ENCODE assay signal across 1 cellular context in genomic region chr1:16163882-16164820, GRCh38.
TF ChIP-seq lines count a peak whose summit lies in the region.

No MANE protein-coding gene starts in this region.

TF ChIP-seq in HepG2, 621 proteins besides CTCF, POLR2A, EP300 and RAD21 (continued from another document and continues in another):
- TF ChIP-seq ZSCAN5A (CRISPR knock-in tag; IDR thresholded peaks at IDR 0.05; ENCODE audit: borderline replicate concordance): no peak
- no peak for TF ChIP-seq SUZ12 (IDR thresholded peaks at IDR 0.05; ENCODE audit: low read depth, low read length)
- TF ChIP-seq MEIS2 (CRISPR knock-in tag; IDR thresholded peaks at IDR 0.05): 0 out of 2 replicates have a peak, but pooled peaks have one; percentile 33
- no peak for TF ChIP-seq TCF12 (IDR thresholded peaks at IDR 0.05)
- no peak for TF ChIP-seq TCF12 (CRISPR knock-in tag; IDR thresholded peaks at IDR 0.05)
- TF ChIP-seq ZNF503 (CRISPR knock-in tag; IDR thresholded peaks at IDR 0.05): peak; percentile 59; the same call in 1 of the 2 replicates
- TF ChIP-seq E2F2 (CRISPR knock-in tag; IDR thresholded peaks at IDR 0.05; ENCODE audit: borderline replicate concordance): 0 out of 2 replicates have a peak, but pooled peaks have one; percentile 33
- TF ChIP-seq ZNF232 (CRISPR knock-in tag; IDR thresholded peaks at IDR 0.05; ENCODE audit: borderline replicate concordance): peak; percentile 64; the same call in 1 of the 2 replicates
- TF ChIP-seq ZBTB26 (CRISPR knock-in tag; IDR thresholded peaks at IDR 0.05; ENCODE audit: borderline replicate concordance): no peak
- no peak for TF ChIP-seq ZNF790 (CRISPR knock-in tag; IDR thresholded peaks at IDR 0.05; ENCODE audit: borderline replicate concordance)
- TF ChIP-seq GTF3A (CRISPR knock-in tag; conservative IDR thresholded peaks at IDR 0.05): no peak
- TF ChIP-seq RXRB (CRISPR knock-in tag; IDR thresholded peaks at IDR 0.05; ENCODE audit: borderline replicate concordance): peak; percentile 73
- TF ChIP-seq NFKBIZ (CRISPR knock-in tag; IDR thresholded peaks at IDR 0.05): no peak
- TF ChIP-seq MIER3 (CRISPR knock-in tag; IDR thresholded peaks at IDR 0.05; ENCODE audit: borderline replicate concordance): peak; percentile 62; the same call in 1 of the 2 replicates
- TF ChIP-seq ZFP62 (CRISPR knock-in tag; IDR thresholded peaks at IDR 0.05): no peak
- no peak for TF ChIP-seq ZNF180 (CRISPR knock-in tag; IDR thresholded peaks at IDR 0.05; ENCODE audit: borderline replicate concordance, low read depth)
- no peak for TF ChIP-seq ZMYM2 (CRISPR knock-in tag; IDR thresholded peaks at IDR 0.05)
- peak; percentile 40; the same call in 1 of the 2 replicates for TF ChIP-seq ZNF292 (CRISPR knock-in tag; IDR thresholded peaks at IDR 0.05; ENCODE audit: borderline replicate concordance, low read depth)
- 0 out of 2 replicates have a peak, but pooled peaks have one; percentile 47 for TF ChIP-seq THAP11 (CRISPR knock-in tag; IDR thresholded peaks at IDR 0.05)
- no peak for TF ChIP-seq NR2F2 (IDR thresholded peaks at IDR 0.05; ENCODE audit: borderline replicate concordance, low read depth)
- no peak; the same call in 1 of the 2 replicates for TF ChIP-seq ZNF841 (CRISPR knock-in tag; IDR thresholded peaks at IDR 0.05; ENCODE audit: borderline replicate concordance)
- TF ChIP-seq ZGPAT (CRISPR knock-in tag; IDR thresholded peaks at IDR 0.05): peak; percentile 68
- no peak for TF ChIP-seq MBD4 (IDR thresholded peaks at IDR 0.05; ENCODE audit: borderline replicate concordance, low read length)
- 0 out of 2 replicates have a peak, but pooled peaks have one; percentile 23 for TF ChIP-seq FOXM1 (CRISPR knock-in tag; IDR thresholded peaks at IDR 0.05)
- peak; percentile 99 for TF ChIP-seq TFAP4 (IDR thresholded peaks at IDR 0.05; ENCODE audit: borderline replicate concordance, low read depth)
- 0 out of 2 replicates have a peak, but pooled peaks have one; percentile 49 for TF ChIP-seq REPIN1 (CRISPR knock-in tag; IDR thresholded peaks at IDR 0.05; ENCODE audit: borderline replicate concordance, low read depth)
- TF ChIP-seq GLMP (CRISPR knock-in tag; IDR thresholded peaks at IDR 0.05; ENCODE audit: borderline replicate concordance): no peak
- TF ChIP-seq HNF4A (CRISPR knock-in tag; IDR thresholded peaks at IDR 0.05): peak; percentile 28; the same call in 1 of the 2 replicates
- TF ChIP-seq ZBTB44 (CRISPR knock-in tag; IDR thresholded peaks at IDR 0.05): no peak
- TF ChIP-seq ZBTB40 (IDR thresholded peaks at IDR 0.05): no peak
- no peak for TF ChIP-seq ZBTB40 (CRISPR knock-in tag; IDR thresholded peaks at IDR 0.05)
- no peak for TF ChIP-seq ARID2 (CRISPR knock-in tag; IDR thresholded peaks at IDR 0.05; ENCODE audit: borderline replicate concordance)
- 0 out of 2 replicates have a peak, but pooled peaks have one; percentile 8 for TF ChIP-seq ZBTB39 (CRISPR knock-in tag; IDR thresholded peaks at IDR 0.05)
